ENCODE assay signal across 10 cellular contexts in genomic region chr3:112117826-112118571, GRCh38. TPM values are rescaled to one million over a fixed set of nuclear protein-coding genes. Genes with fewer than 3 reads are reported as not detected.
DNase-seq lines count a peak whose midpoint lies in the region; ATAC-seq and TF ChIP-seq lines count a peak whose summit lies in the region.
"Had no signal": no experiment of that assay in that cellular context is flagged by ENCODE, and none has a peak within 500 bp of the region (broad histone marks: within the 10 kb centered on the region; RNA-seq: fewer than 3 reads in every experiment).

No MANE protein-coding gene starts in this region.

- no TSS peak for BruUV-seq in HCT116 (replicated peaks; lab: Mats Ljungman, UMichigan)

- no peak overlapping the region for H2BK12ac ChIP-seq in mesenchymal stem cell (ENCODE audit: low read length in 2 of 2)

- no peak overlapping the region for H2BK5ac ChIP-seq in mesenchymal stem cell (ENCODE audit: low read depth, low read length, poor library complexity, severe bottlenecking)

- WGBS in mesenchymal stem cell: 86% methylated on average over 4 of the region's 4 CpGs

- H3K79me1 ChIP-seq in mesenchymal stem cell (replicated peaks; ENCODE audit: low read length, poor library complexity, severe bottlenecking): peaks cover 23% of the 10 kb centered on the region

- H3K36me3 ChIP-seq in HCT116 (ENCODE audit: control insufficient read depth in 1 of 2, insufficient read depth in 2 of 2, low read length in 2 of 2) (peaks cover 17 to 32% of the 10 kb centered on the region in 2 experiments; a peak in 3 of 4 replicates), mesenchymal stem cell (ENCODE audit: control insufficient read depth in 1 of 2, insufficient read depth in 2 of 2, low read depth in 1 of 2, low read length in 2 of 2) (peaks cover 16 to 21% of the 10 kb centered on the region in 2 experiments)

- H3K4me1 ChIP-seq in HCT116 (ENCODE audit: control insufficient read depth in 1 of 2, insufficient read depth in 2 of 2, low read length in 2 of 2) (no peaks in the 10 kb centered on the region), mesenchymal stem cell (ENCODE audit: control insufficient read depth, insufficient read depth, low read depth, low read length) (no peaks in the 10 kb centered on the region)
- H3K4me1 ChIP-seq: parathyroid adenoma had no signal

- H3K4me3 ChIP-seq in HCT116 (replicated peaks in 1 of 2; ENCODE audit: low read depth in 1 of 2, low read length in 2 of 2): no peak overlapping the region
- no peak overlapping the region for H3K4me3 ChIP-seq in mesenchymal stem cell (ENCODE audit: insufficient read depth in 1 of 2, low read depth in 1 of 2, low read length in 2 of 2)
- H3K4me3 ChIP-seq: PC-9 had no signal

- H3K9ac ChIP-seq in HCT116 (ENCODE audit: low read length) (no peak overlapping the region), mesenchymal stem cell (ENCODE audit: low read length) (no peak overlapping the region)
- H3K9ac ChIP-seq: parathyroid adenoma had no signal

- H2AFZ ChIP-seq in HCT116 (ENCODE audit: low read depth, low read length, poor library complexity, severe bottlenecking) (no peak overlapping the region), mesenchymal stem cell (ENCODE audit: low read depth, low read length) (no peak overlapping the region)
- H2AFZ ChIP-seq: parathyroid adenoma, PC-9 had no signal

- H3K4me2 ChIP-seq in HCT116 (ENCODE audit: low read length) (no peak overlapping the region), mesenchymal stem cell (ENCODE audit: low read length, poor library complexity, severe bottlenecking) (no peak overlapping the region)
- H3K4me2 ChIP-seq: PC-9 had no signal

- RAD21 ChIA-PET in HCT116 (lab: Charles Lee; ENCODE audit: low non-redundant PET in 1 of 2, low total read pairs in 2 of 2, uncharacterized antibody in 2 of 2, unreplicated experiment in 2 of 2): no interaction called here

- H3K18ac ChIP-seq in mesenchymal stem cell (ENCODE audit: low read depth in 1 of 2, low read length in 2 of 2): no peak overlapping the region

- DNase-seq in GDM1 (lab: John Stamatoyannopoulos, UW) (peak; percentile 22), HCT116 (ENCODE audit: low read depth, low spot score) (no peak), left lobe of liver (ENCODE audit: low spot score) (no peak), NCI-H2227 (lab: John Stamatoyannopoulos, UW; ENCODE audit: unreplicated experiment) (no peak), mesenchymal stem cell (no peak), mesenteric fat pad (ENCODE audit: low spot score) (no peak)
- DNase-seq: PC-9 had no signal

- intact Hi-C loops in HCT116 (cut with micrococcal nuclease): loop anchor here (10.0 kb wide), 1 partner anchor 857 kb away; the partner anchor contains the start of gene CD200R1

- no peak overlapping the region for H2BK120ac ChIP-seq in mesenchymal stem cell (ENCODE audit: low read depth, low read length)

- no peaks in the 10 kb centered on the region for H3K9me2 ChIP-seq in HCT116 (ENCODE audit: insufficient read depth)

- no peak for TF ChIP-seq POLR2A in HCT116 (IDR thresholded peaks at IDR 0.05; ENCODE audit: borderline replicate concordance, extremely low read depth, insufficient read depth, insufficient read length)
- peak; percentile 62 for TF ChIP-seq POLR2A in Raji (IDR thresholded peaks at IDR 0.05; ENCODE audit: insufficient read depth, low read depth, low read length)

- H3K27me3 ChIP-seq in HCT116 (ENCODE audit: insufficient read depth, low read length) (no peaks in the 10 kb centered on the region), mesenchymal stem cell (ENCODE audit: control insufficient read depth in 1 of 2, insufficient read depth in 1 of 2, low read length in 2 of 2) (no peaks in the 10 kb centered on the region)

- no peak overlapping the region for H4K8ac ChIP-seq in mesenchymal stem cell (ENCODE audit: low read length)

- POLR2A ChIA-PET in HCT116 (lab: Charles Lee): no interaction called here

- no peak overlapping the region for H3K27ac ChIP-seq in HCT116 (ENCODE audit: low read depth, low read length)
- no peak overlapping the region for H3K27ac ChIP-seq in mesenchymal stem cell (ENCODE audit: low read length, poor library complexity, severe bottlenecking)
- H3K27ac ChIP-seq: parathyroid adenoma, PC-9 had no signal

- H3K4ac ChIP-seq in mesenchymal stem cell (ENCODE audit: low read depth in 1 of 2, low read length in 2 of 2): no peak overlapping the region

- no peak overlapping the region for H3K14ac ChIP-seq in mesenchymal stem cell (ENCODE audit: low read length in 2 of 2)

- H4K91ac ChIP-seq in mesenchymal stem cell (ENCODE audit: low read length): no peak overlapping the region

- no peaks in the 10 kb centered on the region for H3K9me3 ChIP-seq in HCT116 (ENCODE audit: control insufficient read depth in 1 of 2, insufficient read depth in 1 of 2, low read depth in 1 of 2, low read length in 2 of 2)
- no peaks in the 10 kb centered on the region for H3K9me3 ChIP-seq in mesenchymal stem cell (ENCODE audit: control insufficient read depth, low read length)

- no peaks in the 10 kb centered on the region for H4K20me1 ChIP-seq in HCT116 (ENCODE audit: insufficient read depth)

- TF ChIP-seq CTCF in HCT116 (IDR thresholded peaks at IDR 0.05 in 2 of 3, conservative IDR thresholded peaks at IDR 0.05 in 1 of 3; ENCODE audit: borderline replicate concordance in 1 of 3, insufficient read depth in 1 of 3, low read depth in 2 of 3, low read length in 2 of 3): peak in 2 of 3 experiments; percentile 6 to 22; a peak in 1 of 6 replicates

- ATAC-seq in HCT116 (peak; percentile 74), left lobe of liver (peak; percentile 36), HG03097 (IDR thresholded peaks at IDR 0.05; ENCODE audit: low FRiP score, unreplicated experiment) (no peak)

- H3K23ac ChIP-seq in mesenchymal stem cell (ENCODE audit: low read length in 2 of 2): no peak overlapping the region

- no peak overlapping the region for H2BK15ac ChIP-seq in mesenchymal stem cell (ENCODE audit: low read depth, poor library complexity, severe bottlenecking)

- CTCF ChIA-PET in HCT116 (lab: Charles Lee): no interaction called here

- TF ChIP-seq RAD21 in HCT116 (IDR thresholded peaks at IDR 0.05; ENCODE audit: low read depth): no peak

- no peaks in the 10 kb centered on the region for H3K79me2 ChIP-seq in HCT116 (ENCODE audit: insufficient read depth, low read length)
- H3K79me2 ChIP-seq: parathyroid adenoma had no signal

- no peak overlapping the region for H2AK5ac ChIP-seq in mesenchymal stem cell (ENCODE audit: low read length, severe bottlenecking)

TF ChIP-seq in HCT116, 20 proteins besides CTCF, POLR2A, EP300 and RAD21:
- no peak for TF ChIP-seq EGR1 (IDR thresholded peaks at IDR 0.05; ENCODE audit: low read depth)
- TF ChIP-seq JUND (IDR thresholded peaks at IDR 0.05): no peak
- no peak for TF ChIP-seq POLR2AphosphoS5 (IDR thresholded peaks at IDR 0.05; ENCODE audit: low read depth, low read length)
- TF ChIP-seq EZH2phosphoT487 (IDR thresholded peaks at IDR 0.05; ENCODE audit: borderline replicate concordance): no peak
- no peak for TF ChIP-seq SP1 (IDR thresholded peaks at IDR 0.05; ENCODE audit: low read depth)
- TF ChIP-seq EZH2 (IDR thresholded peaks at IDR 0.05): no peak
- no peak for TF ChIP-seq SRF (IDR thresholded peaks at IDR 0.05; ENCODE audit: low read depth)
- no peak for TF ChIP-seq REST (IDR thresholded peaks at IDR 0.05; ENCODE audit: low read depth)

RNA-seq across cellular contexts. Expression of gene GCSAM, which starts 15.0 kb away (rescaled TPM):
- total RNA-seq in HCT116 (2021; ENCODE audit: unreplicated experiment) (not detected), left lobe of liver (0.18 TPM), mesenteric fat pad (not detected)
- polyA plus RNA-seq in HCT116 (2012): 0.42 and 0.56 TPM in 2 replicates
- not detected for polyA plus RNA-seq in mesenchymal stem cell (2013, experiment 1 of 2)
- 0.04 TPM for polyA plus RNA-seq in mesenchymal stem cell (2013, experiment 2 of 2)
- total RNA-seq: PC-9 had no signal

RNA-seq across cellular contexts. Expression of gene C3orf52, which starts 31.8 kb away (rescaled TPM):
- total RNA-seq in HCT116 (2021; ENCODE audit: unreplicated experiment) (14.3 TPM), left lobe of liver (0.28 TPM), mesenteric fat pad (3.6 TPM)
- polyA plus RNA-seq in HCT116 (2012): 5.9 and 6.1 TPM in 2 replicates
- 1.0 TPM for polyA plus RNA-seq in mesenchymal stem cell (2013, experiment 1 of 2)
- polyA plus RNA-seq in mesenchymal stem cell (2013, experiment 2 of 2): 1.4 TPM
